16 cellular contexts compared by ENCODE assay signal in genomic region chr3:15387171-15387581, GRCh38. TPM values are rescaled to one million over a fixed set of nuclear protein-coding genes. Genes with fewer than 3 reads are reported as not detected.
DNase-seq lines count a peak whose midpoint lies in the region; ATAC-seq and TF ChIP-seq lines count a peak whose summit lies in the region.
"Had no signal": no experiment of that assay in that cellular context is flagged by ENCODE, and none has a peak within 500 bp of the region (broad histone marks: within the 10 kb centered on the region; RNA-seq: fewer than 3 reads in every experiment).

No MANE protein-coding gene starts in this region.

- TF ChIP-seq POLR2A in vagina (IDR thresholded peaks at IDR 0.05): no peak

- no peaks in the 10 kb centered on the region; the same call in 1 of the 2 replicates for H4K20me1 ChIP-seq in Karpas-422 (ENCODE audit: insufficient read depth, low read depth, low read length)

- POLR2A ChIA-PET in HEK293T (lab: Yijun Ruan, JAX): no interaction called here

- H3K4me3 Mint-ChIP-seq in activated CD8-positive, alpha-beta memory T cell treated with anti-CD3 and anti-CD28 coated beads, Interleukin-2, amount 10 ng/mL, durations not matched to agents 7 days and 5 days: no peak overlapping the region
- H3K4me3 Mint-ChIP-seq: CD8-positive, alpha-beta T cell; H9; neural crest cell had no signal

- no peaks in the 10 kb centered on the region for H3K79me2 ChIP-seq in Karpas-422 (ENCODE audit: low read length)

- ATAC-seq in Right ventricle myocardium superior (ENCODE audit: poor library complexity) (peak; percentile 68), right cardiac atrium (peak; percentile 31 to 50)
- no peak for ATAC-seq in activated CD8-positive, alpha-beta memory T cell treated with anti-CD3 and anti-CD28 coated beads, Interleukin-2, amount 10 ng/mL, durations not matched to agents 7 days and 5 days
- ATAC-seq: CD8-positive, alpha-beta T cell had no signal

- H3K36me3 ChIP-seq in right atrium auricular region (no peaks in the 10 kb centered on the region), vagina (no peaks in the 10 kb centered on the region), Karpas-422 (ENCODE audit: insufficient read depth, low read length) (no peaks in the 10 kb centered on the region)
- H3K36me3 ChIP-seq: SJSA1 had no signal

- H3K36me3 Mint-ChIP-seq in activated CD8-positive, alpha-beta memory T cell treated with anti-CD3 and anti-CD28 coated beads, Interleukin-2, amount 10 ng/mL, durations not matched to agents 7 days and 5 days: no peaks in the 10 kb centered on the region
- H3K36me3 Mint-ChIP-seq: CD8-positive, alpha-beta T cell had no signal

- peaks cover 4% of the 10 kb centered on the region for H3K4me1 Mint-ChIP-seq in activated CD8-positive, alpha-beta memory T cell treated with anti-CD3 and anti-CD28 coated beads, Interleukin-2, amount 10 ng/mL, durations not matched to agents 7 days and 5 days
- H3K4me1 Mint-ChIP-seq: H9, neural crest cell had no signal

- H3K27ac ChIP-seq in right atrium auricular region (peak overlapping the region in 1 of 2 donors; percentile 63), VCaP (peak overlapping the region; percentile 59), right cardiac atrium (ENCODE audit: low read length) (no peak overlapping the region), vagina (peak overlapping the region; percentile 18), Karpas-422 (ENCODE audit: low read length) (no peak overlapping the region)
- H3K27ac ChIP-seq: SJSA1 had no signal

- H3K9me3 ChIP-seq in right atrium auricular region (peaks cover 0 to 10% of the 10 kb centered on the region in 2 donors), right cardiac atrium (ENCODE audit: control insufficient read depth, low read length) (no peaks in the 10 kb centered on the region), vagina (peaks cover 5% of the 10 kb centered on the region), Karpas-422 (ENCODE audit: low read length) (0 out of 2 replicates have a peak, but pooled peaks cover 5% of the 10 kb centered on the region)
- H3K9me3 ChIP-seq: SJSA1 had no signal

- H3K4me1 ChIP-seq in right atrium auricular region (peaks cover 0 to 5% of the 10 kb centered on the region in 2 donors), right cardiac atrium (ENCODE audit: control insufficient read depth, insufficient read depth, low read length) (no peaks in the 10 kb centered on the region), vagina (no peaks in the 10 kb centered on the region), Karpas-422 (ENCODE audit: low read length) (peaks cover 28% of the 10 kb centered on the region)
- H3K4me1 ChIP-seq: SJSA1 had no signal

- no peaks in the 10 kb centered on the region for H3K27me3 Mint-ChIP-seq in activated CD8-positive, alpha-beta memory T cell treated with anti-CD3 and anti-CD28 coated beads, Interleukin-2, amount 10 ng/mL, durations not matched to agents 7 days and 5 days

- no peak overlapping the region for H3K4me3 ChIP-seq in right atrium auricular region
- no peak overlapping the region for H3K4me3 ChIP-seq in right cardiac atrium (ENCODE audit: low read length)
- H3K4me3 ChIP-seq in vagina: no peak overlapping the region
- no peak overlapping the region for H3K4me3 ChIP-seq in Karpas-422 (ENCODE audit: low read length)
- H3K4me3 ChIP-seq: SJSA1 had no signal

- no peak overlapping the region for H2AFZ ChIP-seq in Karpas-422 (ENCODE audit: low read length)

- H3K9me2 ChIP-seq in Karpas-422 (replicated peaks; ENCODE audit: insufficient read depth, low read length): no peaks in the 10 kb centered on the region

- TF ChIP-seq CTCF in right atrium auricular region (IDR thresholded peaks at IDR 0.05) (no peak), VCaP (conservative IDR thresholded peaks at IDR 0.05) (no peak), vagina (IDR thresholded peaks at IDR 0.05) (no peak)

- no peaks in the 10 kb centered on the region for H3K9me3 Mint-ChIP-seq in activated CD8-positive, alpha-beta memory T cell treated with anti-CD3 and anti-CD28 coated beads, Interleukin-2, amount 10 ng/mL, durations not matched to agents 7 days and 5 days (ENCODE audit: low read depth)

- H3K27ac Mint-ChIP-seq in activated CD8-positive, alpha-beta memory T cell treated with anti-CD3 and anti-CD28 coated beads, Interleukin-2, amount 10 ng/mL, durations not matched to agents 7 days and 5 days: no peak overlapping the region
- H3K27ac Mint-ChIP-seq: CD8-positive, alpha-beta T cell; H9 had no signal

- H3K4me2 ChIP-seq in Karpas-422 (ENCODE audit: low read depth, low read length, poor library complexity, severe bottlenecking): no peak overlapping the region

- DNase-seq in Right ventricle myocardium superior: no peak
- DNase-seq in right atrium auricular region (ENCODE audit: low spot score): no peak
- DNase-seq in right cardiac atrium: no peak
- DNase-seq in vagina (ENCODE audit: extremely low spot score in 2 of 2): no peak
- no peak for DNase-seq in Karpas-422
- no peak for DNase-seq in activated CD8-positive, alpha-beta memory T cell treated with anti-CD3 and anti-CD28 coated beads, Interleukin-2, amount 10 ng/mL, durations not matched to agents 7 days and 5 days
- DNase-seq in HEK293T (ENCODE audit: extremely low spot score): no peak
- DNase-seq: 8988T; activated naive CD4-positive, alpha-beta T cell treated with Interleukin-2 at 50 U/mL for 16 hours; caudate nucleus; CD8-positive, alpha-beta T cell; H9; stimulated activated naive CD4-positive, alpha-beta T cell treated with Interleukin-2 at 50 U/mL for 16 hours had no signal

- WGBS in right cardiac atrium: 38% methylated on average over 1 of the region's 1 CpG

- H3K9ac ChIP-seq in Karpas-422 (ENCODE audit: low read length): no peak overlapping the region

- CTCF ChIA-PET in activated CD8-positive, alpha-beta memory T cell treated with anti-CD3 and anti-CD28 coated beads, Interleukin-2, amount 10 ng/mL, durations not matched to agents 7 days and 5 days (lab: Charles Lee): interaction anchor here (0.8 to 1.7 kb wide), 6 partner anchors 9 to 279 kb away, joined by 3 to 6 read pairs (median 3); no protein-coding TSS in a partner anchor
- CTCF ChIA-PET in HEK293T (lab: Yijun Ruan, JAX): interaction anchor here (0.7 kb wide), 1 partner anchor 40 kb away, joined by 3 read pairs; no protein-coding TSS in a partner anchor

- no peaks in the 10 kb centered on the region for H3K27me3 ChIP-seq in right atrium auricular region
- no peaks in the 10 kb centered on the region for H3K27me3 ChIP-seq in right cardiac atrium (ENCODE audit: control insufficient read depth, insufficient read depth)
- no peaks in the 10 kb centered on the region for H3K27me3 ChIP-seq in vagina
- peaks cover 10% of the 10 kb centered on the region for H3K27me3 ChIP-seq in Karpas-422 (ENCODE audit: low read length)
- H3K27me3 ChIP-seq: SJSA1 had no signal

- intact Hi-C loops in Right ventricle myocardium superior (cut with DNase I): no loop called here
- intact Hi-C loops in right cardiac atrium (cut with DNase I): loop anchor here in 1 of 4 donors (10.0 kb wide), 1 partner anchor 182 kb away; the partner anchor contains the start of gene CAPN7
- intact Hi-C loops in vagina (cut with DNase I): no loop called here

TF ChIP-seq in HEK293T, 16 proteins besides CTCF, POLR2A, EP300 and RAD21:
- TF ChIP-seq L3MBTL2 (conservative IDR thresholded peaks at IDR 0.05) (no peak), TARDBP (IDR thresholded peaks at IDR 0.05) (no peak), ZNF384 (IDR thresholded peaks at IDR 0.05) (no peak), HDGF (IDR thresholded peaks at IDR 0.05; ENCODE audit: borderline replicate concordance) (no peak), PKNOX1 (IDR thresholded peaks at IDR 0.05) (no peak), FOXM1 (IDR thresholded peaks at IDR 0.05; ENCODE audit: borderline replicate concordance) (no peak), BHLHE40 (IDR thresholded peaks at IDR 0.05; ENCODE audit: borderline replicate concordance) (no peak), CTBP1 (IDR thresholded peaks at IDR 0.05; ENCODE audit: borderline replicate concordance) (no peak)

RNA-seq across cellular contexts. Expression of gene METTL6, which starts 40.2 kb away (rescaled TPM):
- total RNA-seq in Right ventricle myocardium superior: 8.5 TPM
- 1 to 10 TPM; 6.3 to 7.8 TPM for total RNA-seq in right atrium auricular region
- 10 to 100 TPM in 3 of 4 donors, 1 to 10 TPM in 1; 8.3 to 11.8 (median 10.6) TPM for total RNA-seq in right cardiac atrium
- polyA plus RNA-seq in right cardiac atrium: 8.8 TPM
- total RNA-seq in vagina: 13.8 TPM
- 20.9 and 23.2 TPM in 2 replicates for total RNA-seq in Karpas-422 (2014; rRNA removed; shearing (Covaris generic); ENCODE audit: low replicate concordance)
- 10 to 100 TPM; 17.2 to 18.3 TPM for total RNA-seq in activated CD8-positive, alpha-beta memory T cell treated with anti-CD3 and anti-CD28 coated beads, Interleukin-2, amount 10 ng/mL, durations not matched to agents 7 days and 5 days

RNA-seq across cellular contexts. Expression of gene EAF1, which starts 40.2 kb away (rescaled TPM):
- total RNA-seq in Right ventricle myocardium superior (7.8 TPM), right atrium auricular region (10 to 100 TPM in 1 of 2 donors, 1 to 10 TPM in 1; 9.7 to 13.2 TPM), right cardiac atrium (10 to 100 TPM in 1 of 4 donors, 1 to 10 TPM in 3; 6.7 to 13.1 (median 8.3) TPM), vagina (15.7 TPM)
- 3.3 TPM for polyA plus RNA-seq in right cardiac atrium
- 19.8 and 29.2 TPM in 2 replicates for total RNA-seq in Karpas-422 (2014; rRNA removed; shearing (Covaris generic); ENCODE audit: low replicate concordance)
- total RNA-seq in activated CD8-positive, alpha-beta memory T cell treated with anti-CD3 and anti-CD28 coated beads, Interleukin-2, amount 10 ng/mL, durations not matched to agents 7 days and 5 days: 10 to 100 TPM; 27.3 to 29.5 TPM

RNA-seq across cellular contexts. Expression of gene SH3BP5, which starts 54.8 kb away (rescaled TPM):
- total RNA-seq in Right ventricle myocardium superior: 10.4 TPM
- 10 to 100 TPM; 14.4 to 18.4 TPM for total RNA-seq in right atrium auricular region
- 10 to 100 TPM; 13.6 to 26.6 (median 15.7) TPM for total RNA-seq in right cardiac atrium
- 12.9 TPM for polyA plus RNA-seq in right cardiac atrium
- 78.6 TPM for total RNA-seq in vagina
- total RNA-seq in Karpas-422 (2014; rRNA removed; shearing (Covaris generic); ENCODE audit: low replicate concordance): 0.51 and 0.82 TPM in 2 replicates
- total RNA-seq in activated CD8-positive, alpha-beta memory T cell treated with anti-CD3 and anti-CD28 coated beads, Interleukin-2, amount 10 ng/mL, durations not matched to agents 7 days and 5 days: 10 to 100 TPM; 19.4 to 30.3 TPM

Comparison
In these comparisons a context has a peak if more than half of its experiments do, and no peak if none do; other contexts are left out.
1. H3K27ac ChIP-seq: peak in VCaP (single experiment) and vagina (single experiment); none in right cardiac atrium (single experiment) and Karpas-422 (single experiment).